ENCODE assay signal across 8 cellular contexts in the genomic region with DNA sequence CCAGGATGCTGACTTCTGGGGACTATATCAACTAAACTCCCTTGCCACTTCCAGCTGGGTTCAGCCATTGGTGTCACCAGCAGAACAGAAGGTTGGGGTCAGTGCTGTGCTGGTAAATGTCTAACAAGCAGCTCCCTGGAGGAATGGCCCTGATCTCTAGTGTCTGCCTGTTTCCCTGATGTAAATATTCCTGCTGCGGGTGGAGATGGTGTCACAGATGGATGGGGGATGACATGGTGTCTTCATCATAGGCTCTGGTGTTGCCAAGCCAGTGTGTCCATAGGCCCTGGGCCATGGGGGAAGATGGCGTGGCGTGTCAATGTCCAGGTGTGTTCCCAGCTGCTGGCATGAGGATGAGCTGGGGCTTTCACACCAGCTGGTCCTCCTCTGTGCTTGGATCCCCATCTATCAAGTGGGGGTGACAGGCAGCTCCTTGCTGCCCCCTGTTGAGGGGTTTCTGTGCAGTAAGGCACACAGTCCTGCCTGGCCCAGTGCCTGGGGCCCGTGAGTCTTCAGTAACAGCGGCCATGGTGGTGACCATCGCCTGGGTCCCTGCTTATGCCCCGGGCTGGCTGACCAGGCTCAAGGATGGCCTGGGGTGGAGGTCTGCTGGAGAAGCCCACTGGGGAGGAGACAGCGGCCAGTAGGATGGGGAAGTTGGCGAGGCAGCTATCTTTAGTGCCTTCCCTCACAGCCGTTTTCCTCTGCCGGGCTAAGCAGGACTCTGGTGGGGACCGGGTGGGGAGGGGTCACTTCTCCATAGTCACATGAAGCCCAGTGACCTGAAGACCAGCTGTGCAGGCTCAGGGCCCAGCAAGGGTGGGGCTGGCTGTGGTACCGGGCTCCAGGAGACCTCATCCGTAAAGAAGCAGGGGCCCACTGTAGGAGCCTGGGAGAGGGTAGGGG. TPM values are rescaled to one million over a fixed set of nuclear protein-coding genes. Genes with fewer than 3 reads are reported as not detected.
A peak's percentile ranks its signal among the peaks of the same experiment; 100 is the strongest.
DNase-seq lines count a peak whose midpoint lies in the region; ATAC-seq and TF ChIP-seq lines count a peak whose summit lies in the region.

No MANE protein-coding gene starts in this region.

- no peaks in the 10 kb centered on the region for H3K36me3 Mint-ChIP-seq in IgD-negative memory B cell

- peak overlapping the region in 2 of 3 donors; percentile 47 to 63 for H3K27ac Mint-ChIP-seq in IgD-negative memory B cell

- no peaks in the 10 kb centered on the region for H3K9me3 Mint-ChIP-seq in IgD-negative memory B cell

- DNase-seq in CD1c-positive myeloid dendritic cell (ENCODE audit: extremely low spot score) (peak; percentile 45), fibroblast of pulmonary artery (ENCODE audit: low read depth) (no peak), NCI-H510A (lab: John Stamatoyannopoulos, UW) (no peak), 8988T (no peak)
- DNase-seq in activated CD8-positive, alpha-beta memory T cell treated with anti-CD3 and anti-CD28 coated beads for 24 hours: peak; percentile 81
- DNase-seq in stimulated activated CD4-positive, alpha-beta T cell treated with anti-CD3 and anti-CD28 coated beads, Interleukin-2, amount 100 ng/mL, for 24 hours: peak; percentile 64 to 68

- peak; percentile 33 for TF ChIP-seq CTCF in fibroblast of pulmonary artery (IDR thresholded peaks at IDR 0.05; ENCODE audit: low read length, missing control alignments)

- no peak for ATAC-seq in GM21423 (IDR thresholded peaks at IDR 0.05; ENCODE audit: unreplicated experiment)

- H3K4me1 Mint-ChIP-seq in IgD-negative memory B cell: peaks cover 6 to 16% (median 14%) of the 10 kb centered on the region in 3 donors

- H3K4me3 Mint-ChIP-seq in IgD-negative memory B cell: no peak overlapping the region

- no peak overlapping the region for H3K4me3 ChIP-seq in fibroblast of pulmonary artery (replicated peaks; ENCODE audit: low read depth, low read length)

- H3K27me3 Mint-ChIP-seq in IgD-negative memory B cell: no peaks in the 10 kb centered on the region

RNA-seq across cellular contexts. Expression of gene RPL3, which starts 12.7 kb away (rescaled TPM):
- polyA plus RNA-seq in IgD-negative memory B cell: 4,030 TPM

RNA-seq across cellular contexts. Expression of gene SYNGR1, which starts 43.1 kb away (rescaled TPM):
- polyA plus RNA-seq in IgD-negative memory B cell: 9.1 TPM

Comparison
In these comparisons a context has a peak if more than half of its experiments do, and no peak if none do; other contexts are left out.
1. DNase-seq: peak in CD1c-positive myeloid dendritic cell (single experiment), activated CD8-positive, alpha-beta memory T cell treated with anti-CD3 and anti-CD28 coated beads for 24 hours (single experiment) and stimulated activated CD4-positive, alpha-beta T cell treated with anti-CD3 and anti-CD28 coated beads, Interleukin-2, amount 100 ng/mL, for 24 hours (2 of 2); none in fibroblast of pulmonary artery (single experiment), NCI-H510A (single experiment) and 8988T (single experiment).